ENCODE assay signal across 10 cellular contexts in the genomic region with DNA sequence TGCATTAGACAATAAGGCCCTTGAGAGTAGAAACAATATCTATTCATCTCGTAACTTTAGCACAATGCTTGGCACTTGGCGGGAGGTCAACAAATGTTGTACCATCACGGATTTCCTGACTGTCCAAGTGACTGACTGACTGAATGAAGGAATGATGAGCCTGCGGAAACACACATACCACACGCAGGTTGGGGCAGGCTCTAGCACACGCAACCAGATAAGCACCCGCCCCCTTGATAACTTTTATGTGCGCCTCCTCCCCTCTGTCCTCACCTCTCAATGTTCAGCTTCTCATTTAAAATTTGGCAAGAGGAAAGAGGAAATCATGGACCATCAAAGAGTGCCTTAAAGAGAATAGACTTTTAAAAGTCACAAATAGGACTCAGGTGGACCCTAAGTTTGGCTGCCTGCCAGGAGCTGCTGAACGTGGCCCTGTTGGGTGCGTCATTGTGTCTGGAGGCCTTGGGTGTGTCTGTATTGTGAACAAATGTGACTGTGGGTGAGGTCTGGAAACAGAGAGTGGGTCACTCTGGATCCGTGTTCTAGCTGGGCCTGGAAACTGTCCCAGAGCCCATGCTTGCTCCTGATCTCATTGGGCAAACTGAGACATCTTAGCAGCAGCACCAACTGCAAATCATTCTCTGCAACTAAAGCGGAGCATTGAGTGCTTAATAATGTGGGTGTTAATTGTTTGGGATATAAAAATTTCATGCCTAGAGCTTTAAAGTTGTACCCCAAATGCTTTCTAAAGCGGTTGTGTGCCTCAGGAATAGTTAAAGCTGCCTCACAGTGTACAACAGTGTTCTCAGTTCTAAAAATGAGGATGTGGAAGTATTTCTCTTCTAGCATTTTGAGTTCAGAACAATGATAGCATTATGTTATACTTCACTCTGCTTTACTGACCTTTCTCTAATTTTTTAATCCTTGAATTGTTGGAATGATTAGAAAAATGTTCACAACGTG. TPM values are rescaled to one million over a fixed set of nuclear protein-coding genes. Genes with fewer than 3 reads are reported as not detected.
DNase-seq lines count a peak whose midpoint lies in the region; ATAC-seq, FAIRE-seq and TF ChIP-seq lines count a peak whose summit lies in the region.
"Had no signal": no experiment of that assay in that cellular context is flagged by ENCODE, and none has a peak within 500 bp of the region (broad histone marks: within the 10 kb centered on the region; RNA-seq: fewer than 3 reads in every experiment).

No MANE protein-coding gene starts in this region.

- no peak overlapping the region for H3K27ac ChIP-seq in K562 (ENCODE audit: extremely low read depth, low read depth, low read length)
- H3K27ac ChIP-seq in testis, result no peak overlapping the region
- H3K27ac ChIP-seq: KMS-11 had no signal

- no peak for TF ChIP-seq POLR2A in K562 (conservative IDR thresholded peaks at IDR 0.05)
- no peak for TF ChIP-seq POLR2A in testis (IDR thresholded peaks at IDR 0.05)

- H4K20me1 ChIP-seq in K562 (replicated peaks; ENCODE audit: control insufficient read depth, insufficient read depth, low read length), result no peaks in the 10 kb centered on the region

- no peak overlapping the region for H3K9ac ChIP-seq in K562 (ENCODE audit: insufficient read depth in 1 of 2, low read depth in 2 of 2, low read length in 2 of 2)
- H3K9ac ChIP-seq: KMS-11 had no signal

- in situ Hi-C loops in K562 (cut with MboI), result no loop called here

- FAIRE-seq in K562 (lab: Jason Lieb, UNC), result no peak

- H3K27me3 ChIP-seq in K562 (ENCODE audit: control insufficient read depth in 2 of 2, insufficient read depth in 2 of 2, low read length in 2 of 2) (peaks cover 20 to 28% of the 10 kb centered on the region in 2 experiments; a peak in 4 of 5 replicates), testis (no peaks in the 10 kb centered on the region)

- no peak overlapping the region for H3K4me3 ChIP-seq in K562
- no peak overlapping the region for H3K4me3 ChIP-seq in testis

- CTCF ChIA-PET in K562 (lab: Yijun Ruan, JAX; ENCODE audit: low intra/inter-chr PET ratio), result interaction anchor here (0.5 kb wide), 1 partner anchor 42 kb away, joined by 4 read pairs; no protein-coding TSS in a partner anchor

- H2AFZ ChIP-seq in K562 (ENCODE audit: low read depth, low read length), result no peak overlapping the region

- no peaks in the 10 kb centered on the region for H3K4me1 ChIP-seq in K562 (replicated peaks in 1 of 2; ENCODE audit: control insufficient read depth in 2 of 2, insufficient read depth in 2 of 2, low read length in 2 of 2)
- H3K4me1 ChIP-seq in testis, result no peaks in the 10 kb centered on the region

- intact Hi-C loops in K562 (cut with micrococcal nuclease) (no loop called here), testis (cut with DNase I; ENCODE audit: low total_unique reads) (no loop called here)

- ATAC-seq in K562 (no peak; the same call in 2 of the 3 replicates), HG02798 (IDR thresholded peaks at IDR 0.05; ENCODE audit: poor library complexity, unreplicated experiment) (no peak), HG02588 (IDR thresholded peaks at IDR 0.05; ENCODE audit: unreplicated experiment) (no peak)

- no peak for TF ChIP-seq EP300 in K562 (IDR thresholded peaks at IDR 0.05; ENCODE audit: low read length)

- H3K79me2 ChIP-seq in K562 (ENCODE audit: control insufficient read depth, insufficient read depth, low read length), result no peaks in the 10 kb centered on the region

- TF ChIP-seq CTCF in K562 (IDR thresholded peaks at IDR 0.05 in 2 of 3, conservative IDR thresholded peaks at IDR 0.05 in 1 of 3; ENCODE audit: insufficient read depth in 2 of 3, low read depth in 1 of 3, low read length in 3 of 3) (no peak), testis (IDR thresholded peaks at IDR 0.05) (no peak)

- no peaks in the 10 kb centered on the region for H3K9me1 ChIP-seq in K562 (ENCODE audit: control insufficient read depth, insufficient read depth, low read length)

- TF ChIP-seq RAD21 in K562 (CRISPR knock-in tag; conservative IDR thresholded peaks at IDR 0.05 in 1 of 2, IDR thresholded peaks at IDR 0.05 in 1 of 2), result no peak

- WGBS in K562 (ENCODE audit: insufficient coverage, low coverage, missing lambda C conversion rate), result 3% methylated on average over 14 of the region's 14 CpGs
- WGBS in testis, 2 donors, result 72 to 78% methylated on average over 14 of the region's 14 CpGs

- POLR2A ChIA-PET in K562 (lab: Yijun Ruan, JAX), result interaction anchor here (0.6 kb wide), 1 partner anchor 400 kb away, joined by 3 read pairs; no protein-coding TSS in a partner anchor

- H3K36me3 ChIP-seq in K562 (ENCODE audit: control insufficient read depth, insufficient read depth, low read length), result no peaks in the 10 kb centered on the region
- no peaks in the 10 kb centered on the region for H3K36me3 ChIP-seq in testis (ENCODE audit: low read depth, missing control alignments)

- H3K9me3 ChIP-seq in K562 (replicated peaks; ENCODE audit: control insufficient read depth, insufficient read depth, low read depth, low read length), result no peaks in the 10 kb centered on the region
- no peaks in the 10 kb centered on the region for H3K9me3 ChIP-seq in testis

- peak; percentile 40 for DNase-seq in MV-4-11 (lab: John Stamatoyannopoulos, UW)
- DNase-seq in K562 (ENCODE audit: extremely low read depth in 1 of 4, low spot score in 3 of 4), result peak in 1 of 4 experiments; percentile 17
- DNase-seq in kidney tubule cell (ENCODE audit: low spot score), result peak; percentile 13
- DNase-seq in testis, result peak; percentile 13
- DNase-seq in occipital lobe (lab: John Stamatoyannopoulos, UW), result no peak
- DNase-seq: activated B cell treated with CpG ODN at 0.5 μM for 24 hours, GDM1 had no signal

- no TSS peak for BruUV-seq in K562 (replicated peaks; lab: Mats Ljungman, UMichigan)

- no peak overlapping the region for H3K4me2 ChIP-seq in K562 (ENCODE audit: insufficient read depth, low read length)
- H3K4me2 ChIP-seq: KMS-11 had no signal

TF ChIP-seq in K562, 482 proteins besides CTCF, POLR2A, EP300 and RAD21:
- TF ChIP-seq, protein P1, sequence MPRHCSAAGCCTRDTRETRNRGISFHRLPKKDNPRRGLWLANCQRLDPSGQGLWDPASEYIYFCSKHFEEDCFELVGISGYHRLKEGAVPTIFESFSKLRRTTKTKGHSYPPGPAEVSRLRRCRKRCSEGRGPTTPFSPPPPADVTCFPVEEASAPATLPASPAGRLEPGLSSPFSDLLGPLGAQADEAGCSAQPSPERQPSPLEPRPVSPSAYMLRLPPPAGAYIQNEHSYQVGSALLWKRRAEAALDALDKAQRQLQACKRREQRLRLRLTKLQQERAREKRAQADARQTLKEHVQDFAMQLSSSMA (CRISPR knock-in tag; IDR thresholded peaks at IDR 0.05), result no peak
- TF ChIP-seq ZNF41 (CRISPR knock-in tag; conservative IDR thresholded peaks at IDR 0.05), result no peak
- no peak for TF ChIP-seq ZNF696 (CRISPR knock-in tag; conservative IDR thresholded peaks at IDR 0.05)
- TF ChIP-seq NFIX (CRISPR knock-in tag; IDR thresholded peaks at IDR 0.05; ENCODE audit: low read depth), result peak; percentile 42; the same call in 1 of the 2 replicates
- peak; percentile 91 for TF ChIP-seq NFIC (IDR thresholded peaks at IDR 0.05)
- no peak for TF ChIP-seq U2AF1 (optimal IDR thresholded peaks at IDR 0.05; ENCODE audit: low read depth, low read length)

RNA-seq across cellular contexts. Expression of gene ABCG1, which starts 47.6 kb away (rescaled TPM):
- total RNA-seq in K562 (2011; cell fraction: chromatin; rRNA removed; ENCODE audit: low replicate concordance), result not detected in 2 replicates
- not detected in 2 replicates for total RNA-seq in K562 (2011; cell fraction: nucleolus; rRNA removed)
- not detected in 2 replicates for total RNA-seq in K562 (2011; cell fraction: nucleoplasm; rRNA removed)
- 0.12 TPM in 1 of 2 replicates, not detected in the other for total RNA-seq in K562 (2014; rRNA removed)
- total RNA-seq in K562 (2014; rRNA removed; fragmentation: Illumina TruSeq; extraction: Trizol), result not detected in 2 replicates
- 0.04 and 0.08 TPM in 2 replicates for total RNA-seq in K562 (2015; rRNA removed; fragmentation: Illumina TruSeq; extraction: Trizol)
- 0.07 and 0.09 TPM in 2 replicates for total RNA-seq in K562 (2021)
- polyA plus RNA-seq in K562 (2011; rRNA removed), result not detected in 2 replicates
- polyA plus RNA-seq in K562 (2011; cell fraction: cytosol; rRNA removed), result not detected in 2 replicates
- polyA plus RNA-seq in K562 (2011; cell fraction: nucleus; rRNA removed), result not detected in 2 replicates
- polyA plus RNA-seq in K562 (2012), result 0.07 TPM in 1 of 2 replicates, not detected in the other
- not detected in 2 replicates for polyA plus RNA-seq in K562 (2014; fragmentation: Illumina TruSeq; extraction: Trizol)
- polyA plus RNA-seq in K562 (2014; fragmentation: Nextera tagmentation; extraction: Ambion mirVana), result not detected
- not detected in 2 replicates for polyA plus RNA-seq in K562 (2014; rRNA removed)
- polyA minus RNA-seq in K562 (2011; rRNA and poly(A)+ RNA removed), result not detected in 2 replicates
- polyA minus RNA-seq in K562 (2011; cell fraction: cytosol; rRNA and poly(A)+ RNA removed), result not detected in 2 replicates
- not detected in 2 replicates for polyA minus RNA-seq in K562 (2011; cell fraction: nucleus; rRNA and poly(A)+ RNA removed)
- 1 to 10 TPM; 4.6 to 5.9 TPM for total RNA-seq in testis
- polyA plus RNA-seq in testis (ENCODE audit: insufficient read depth, low read depth, low replicate concordance), result 5.1 TPM
- 16.1 TPM for total RNA-seq in occipital lobe

Comparison
In these comparisons a context has a peak if more than half of its experiments do, and no peak if none do; other contexts are left out.
1. RNA of gene ABCG1, which starts 47.6 kb away (total RNA-seq): 16.1 TPM in occipital lobe (single experiment) and 4.6 to 5.9 TPM in testis; 0.04 to 0.12 TPM in K562; every median in the first group is over 4 times any median in the second.